ENCODE assay signal across 25 cellular contexts in the genomic region with DNA sequence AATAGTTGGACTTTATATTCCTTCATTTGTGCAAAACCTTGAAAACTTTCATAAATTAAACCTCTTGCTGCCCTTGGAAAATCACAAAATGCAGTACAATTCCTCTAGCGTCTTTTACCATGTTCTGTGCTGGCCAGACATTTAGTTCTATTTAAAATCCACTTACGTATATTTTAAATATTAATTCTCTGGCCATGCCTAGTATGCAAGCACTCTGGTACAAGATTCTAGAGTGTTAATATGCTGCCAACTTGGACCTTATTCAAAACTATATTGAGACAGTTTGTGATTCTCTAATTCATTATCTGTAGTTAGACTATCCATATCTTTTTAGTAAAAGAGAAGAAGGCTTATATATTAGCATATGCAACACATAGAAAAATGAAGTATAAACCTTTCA.
"Had no signal": no experiment of that assay in that cellular context is flagged by ENCODE, and none has a peak within 500 bp of the region (broad histone marks: within the 10 kb centered on the region; RNA-seq: fewer than 3 reads in every experiment).

No MANE protein-coding gene starts in this region.

- ATAC-seq: natural killer cell; psoas muscle; right lobe of liver; stimulated activated effector memory CD8-positive, alpha-beta T cell treated with anti-CD3 and anti-CD28 coated beads, Interleukin-12 subunit alpha, Interleukin-12 subunit beta, amount 100 ng/mL, for 72 hours; stimulated activated naive B cell treated with anti-CD40 and anti-IgM and Interleukin-4, amounts not matched to agents 10 μg/mL and 1 μg/mL and 100 μg/mL, for 72 hours had no signal

- H3K9me3 ChIP-seq: ovary, psoas muscle, right lobe of liver, sigmoid colon, stomach, thoracic aorta, thyroid gland, tibial nerve, upper lobe of left lung, vagina had no signal

- H3K4me3 ChIP-seq: neural progenitor cell, ovary, psoas muscle, right lobe of liver, sigmoid colon, stomach, thoracic aorta, thyroid gland, tibial nerve, upper lobe of left lung, vagina had no signal

- H3K4me1 ChIP-seq: neural progenitor cell, parathyroid adenoma, psoas muscle, right lobe of liver, sigmoid colon, stomach, thyroid gland, tibial nerve, upper lobe of left lung, vagina had no signal

- H3K36me3 ChIP-seq: neural progenitor cell, ovary, right lobe of liver, sigmoid colon, thoracic aorta, thyroid gland, upper lobe of left lung had no signal

- H3K27me3 ChIP-seq: neural progenitor cell, ovary, right lobe of liver, sigmoid colon, stomach, thyroid gland, tibial nerve, upper lobe of left lung, vagina had no signal

- FAIRE-seq: small intestine, urothelium cell line had no signal

- DNase-seq: natural killer cell; occipital lobe; posterior cingulate gyrus; psoas muscle; right lobe of liver; sigmoid colon; small intestine; stimulated activated CD4-positive, alpha-beta T cell treated with anti-CD3 and anti-CD28 coated beads, Interleukin-15, amount 100 ng/mL, for 24 hours; stimulated activated CD4-positive, alpha-beta T cell treated with anti-CD3 and anti-CD28 coated beads, Interleukin-2, amount 100 ng/mL, for 24 hours; stimulated activated CD4-positive, alpha-beta T cell treated with anti-CD3 and anti-CD28 coated beads, Interleukin-2, amount 100 ng/mL, for 48 hours; stimulated activated CD4-positive, alpha-beta T cell treated with anti-CD3 and anti-CD28 coated beads, Interleukin-4, amount 100 ng/mL, for 24 hours; stimulated activated naive B cell treated with anti-CD40 and anti-IgM and Interleukin-4, amounts not matched to agents 10 μg/mL and 1 μg/mL and 100 μg/mL, for 72 hours; stimulated activated naive CD4-positive, alpha-beta T cell treated with Interleukin-2 at 50 U/mL for 16 hours; trophoblast cell; upper lobe of left lung had no signal

- H3K27ac ChIP-seq: neural progenitor cell, ovary, parathyroid adenoma, psoas muscle, right lobe of liver, sigmoid colon, stomach, thoracic aorta, thyroid gland, tibial nerve, upper lobe of left lung, vagina had no signal
